In genomic region chr21:45698493-45698947, GRCh38 we compare ENCODE assay signal across 10 cellular contexts. TPM values are rescaled to one million over a fixed set of nuclear protein-coding genes. Genes with fewer than 3 reads are reported as not detected.
DNase-seq lines count a peak whose midpoint lies in the region; ATAC-seq, FAIRE-seq and TF ChIP-seq lines count a peak whose summit lies in the region.
"Had no signal": no experiment of that assay in that cellular context is flagged by ENCODE, and none has a peak within 500 bp of the region (broad histone marks: within the 10 kb centered on the region; RNA-seq: fewer than 3 reads in every experiment).

No MANE protein-coding gene starts in this region.

- DNase-seq in HCEC 1CT: peak; percentile 98
- peak; percentile 95 for DNase-seq in astrocyte of the cerebellum (ENCODE audit: low read depth)
- DNase-seq in keratinocyte (ENCODE audit: low read depth, low spot score): peak; percentile 52
- DNase-seq in SKM-1 (lab: John Stamatoyannopoulos, UW; ENCODE audit: unreplicated experiment): no peak
- no peak for DNase-seq in NOMO-1 (lab: John Stamatoyannopoulos, UW; ENCODE audit: unreplicated experiment in 2 of 2)
- no peak for DNase-seq in DMS153 treated with DMSO at 0.1 percent for 48 hours (lab: John Stamatoyannopoulos, UW; ENCODE audit: unreplicated experiment)
- DNase-seq: DMS53 had no signal

- no peaks in the 10 kb centered on the region for H3K9me3 ChIP-seq in keratinocyte (ENCODE audit: control insufficient read depth, low read depth, low read length)

- H3K79me2 ChIP-seq in ACC112 (ENCODE audit: control insufficient read depth, insufficient read depth, low read length, unreplicated experiment) (no peaks in the 10 kb centered on the region), keratinocyte (ENCODE audit: control insufficient read depth, insufficient read depth, low read length) (no peaks in the 10 kb centered on the region)

- H3K9ac ChIP-seq in keratinocyte (ENCODE audit: control insufficient read depth, extremely low read depth, insufficient read depth, low read length): no peak overlapping the region

- no peaks in the 10 kb centered on the region for H4K20me1 ChIP-seq in keratinocyte (ENCODE audit: control insufficient read depth, extremely low read depth, insufficient read depth, low read length)

- peak; percentile 79 for FAIRE-seq in keratinocyte (lab: Jason Lieb, UNC)

- H3K9me1 ChIP-seq in keratinocyte (ENCODE audit: control insufficient read depth, extremely low read depth, insufficient read depth, low read length): no peaks in the 10 kb centered on the region

- peaks cover 19% of the 10 kb centered on the region for H3K4me1 ChIP-seq in ACC112 (ENCODE audit: control insufficient read depth, insufficient read depth, low read length, unreplicated experiment)
- H3K4me1 ChIP-seq in keratinocyte (ENCODE audit: control insufficient read depth, extremely low read depth, insufficient read depth, low read length): peaks cover 7% of the 10 kb centered on the region
- H3K4me1 ChIP-seq: psoas muscle had no signal

- in situ Hi-C loops in astrocyte of the cerebellum (cut with HindIII; ENCODE audit: low sequenced_read_pairs): no loop called here

- H2AFZ ChIP-seq in ACC112 (ENCODE audit: low read length, unreplicated experiment): no peak overlapping the region
- H2AFZ ChIP-seq in keratinocyte (ENCODE audit: control insufficient read depth, low read length): no peak overlapping the region

- dilution Hi-C loops in keratinocyte (cut with MboI; ENCODE audit: extremely low pct_ligation_motif_present, low sequenced_read_pairs): no loop called here

- TF ChIP-seq CTCF in astrocyte of the cerebellum (IDR thresholded peaks at IDR 0.05; ENCODE audit: low read depth, low read length, missing control alignments): no peak
- no peak for TF ChIP-seq CTCF in keratinocyte (optimal IDR thresholded peaks at IDR 0.05 in 1 of 3, IDR thresholded peaks at IDR 0.05 in 1 of 3, conservative IDR thresholded peaks at IDR 0.05 in 1 of 3; ENCODE audit: extremely low read depth in 1 of 3, insufficient read depth in 2 of 3, low read length in 3 of 3)

- no peak overlapping the region for H3K4me2 ChIP-seq in keratinocyte (ENCODE audit: control insufficient read depth, extremely low read depth, insufficient read depth, low read depth, low read length)

- H3K4me3 ChIP-seq in ACC112 (ENCODE audit: low read depth, low read length) (peak overlapping the region; percentile 9; the same call in 1 of the 2 replicates), astrocyte of the cerebellum (ENCODE audit: low read depth, low read length) (no peak overlapping the region), keratinocyte (ENCODE audit: control insufficient read depth in 2 of 3, extremely low read depth in 1 of 3, insufficient read depth in 2 of 3, low read depth in 1 of 3, low read length in 3 of 3) (no peak overlapping the region)
- H3K4me3 ChIP-seq: psoas muscle had no signal

- H3K36me3 ChIP-seq in ACC112 (ENCODE audit: insufficient read depth, low read length) (no peaks in the 10 kb centered on the region), keratinocyte (ENCODE audit: control insufficient read depth in 2 of 2, extremely low read depth in 1 of 2, insufficient read depth in 2 of 2, low read length in 2 of 2) (no peaks in the 10 kb centered on the region)

- H3K27ac ChIP-seq in ACC112 (ENCODE audit: low read depth, low read length) (peak overlapping the region; percentile 88), keratinocyte (ENCODE audit: control insufficient read depth, insufficient read depth, low read length) (no peak overlapping the region)
- H3K27ac ChIP-seq: psoas muscle had no signal

- no peak for ATAC-seq in GM18861 (IDR thresholded peaks at IDR 0.05; ENCODE audit: unreplicated experiment)

- H3K27me3 ChIP-seq in ACC112 (ENCODE audit: insufficient read depth, low read length) (no peaks in the 10 kb centered on the region), keratinocyte (ENCODE audit: control insufficient read depth, extremely low read depth, insufficient read depth, low read length) (no peaks in the 10 kb centered on the region)

RNA-seq across cellular contexts. Expression of gene PCBP3, which starts 55.0 kb away (rescaled TPM):
- 0.10 to 0.26 TPM (median 0.25 TPM) in 3 replicates for polyA plus RNA-seq in keratinocyte
- polyA plus RNA-seq in keratinocyte (2011; ENCODE audit: low read depth): not detected
- polyA plus RNA-seq in keratinocyte (2011; cell fraction: cytosol; rRNA removed): 0.22 and 0.62 TPM in 2 replicates
- 1.2 and 1.6 TPM in 2 replicates for polyA plus RNA-seq in keratinocyte (2011; cell fraction: nucleus; rRNA removed)
- polyA plus RNA-seq in keratinocyte (2012; ENCODE audit: low replicate concordance): 0.38 and 1.0 TPM in 2 replicates
- polyA minus RNA-seq in keratinocyte: 0.76 to 3.3 TPM (median 0.93 TPM) in 3 replicates
- polyA minus RNA-seq in keratinocyte (2011; cell fraction: cytosol; rRNA and poly(A)+ RNA removed): not detected
- polyA minus RNA-seq in keratinocyte (2011; cell fraction: nucleus; rRNA and poly(A)+ RNA removed): 1.6 and 3.2 TPM in 2 replicates

Comparison
In these comparisons a context has a peak if more than half of its experiments do, and no peak if none do; other contexts are left out.
1. DNase-seq: peak in HCEC 1CT (single experiment), astrocyte of the cerebellum (single experiment) and keratinocyte (single experiment); none in SKM-1 (single experiment), NOMO-1 (0 of 2) and DMS153 treated with DMSO at 0.1 percent for 48 hours (single experiment).